Comparison of ENCODE assay signal across 18 cellular contexts in genomic region chr9:35929188-35929718, GRCh38. TPM values are rescaled to one million over a fixed set of nuclear protein-coding genes. Genes with fewer than 3 reads are reported as not detected.
"Had no signal": no experiment of that assay in that cellular context is flagged by ENCODE, and none has a peak within 500 bp of the region (broad histone marks: within the 10 kb centered on the region; RNA-seq: fewer than 3 reads in every experiment).

No MANE protein-coding gene starts in this region.

- DNase-seq: activated CD4-positive, alpha-beta memory T cell treated with anti-CD3 and anti-CD28 coated beads, Interleukin-2, amount 10 ng/mL, durations not matched to agents 7 days and 5 days; activated gamma-delta T cell treated with Interleukin-2 at 50 U/mL for 16 hours; activated naive CD8-positive, alpha-beta T cell treated with anti-CD3 and anti-CD28 coated beads for 36 hours; activated T-cell treated with anti-CD3 and anti-CD28 coated beads, Interleukin-2, amount 50 U/mL, for 48 hours; anterior cingulate cortex; effector CD4-positive, alpha-beta T cell; hippocampal formation; mesenchymal stem cell; sigmoid colon; stimulated activated CD4-positive, alpha-beta T cell treated with anti-CD3 and anti-CD28 coated beads, Interleukin-4, amount 100 ng/mL, for 1 hour; stimulated activated CD8-positive, alpha-beta memory T cell treated with anti-CD3 and anti-CD28 coated beads, Interleukin-4, amount 100 ng/mL, for 48 hours; T-helper 1 cell had no signal

- H3K27ac ChIP-seq: neutrophil, sigmoid colon, thoracic aorta, VCaP had no signal

- H3K36me3 ChIP-seq: neutrophil, sigmoid colon, thoracic aorta had no signal

- H3K4me3 ChIP-seq: sigmoid colon, thoracic aorta had no signal

- H3K27me3 ChIP-seq: neutrophil, sigmoid colon had no signal

- H3K9me3 ChIP-seq: neutrophil, sigmoid colon, thoracic aorta had no signal

- FAIRE-seq: colon had no signal

RNA-seq across cellular contexts. Expression of gene SPAAR, which starts 20.0 kb away (rescaled TPM):
- total RNA-seq: activated CD4-positive, alpha-beta memory T cell treated with anti-CD3 and anti-CD28 coated beads, Interleukin-2, amount 10 ng/mL, durations not matched to agents 7 days and 5 days; activated naive CD8-positive, alpha-beta T cell treated with anti-CD3 and anti-CD28 coated beads for 36 hours had no signal

RNA-seq across cellular contexts. Expression of gene HRCT1, which starts 23.3 kb away (rescaled TPM):
- total RNA-seq: activated CD4-positive, alpha-beta memory T cell treated with anti-CD3 and anti-CD28 coated beads, Interleukin-2, amount 10 ng/mL, durations not matched to agents 7 days and 5 days; activated naive CD8-positive, alpha-beta T cell treated with anti-CD3 and anti-CD28 coated beads for 36 hours had no signal

RNA-seq across cellular contexts. Expression of gene OR2S2, which starts 28.7 kb away (rescaled TPM):
- total RNA-seq: activated CD4-positive, alpha-beta memory T cell treated with anti-CD3 and anti-CD28 coated beads, Interleukin-2, amount 10 ng/mL, durations not matched to agents 7 days and 5 days; activated naive CD8-positive, alpha-beta T cell treated with anti-CD3 and anti-CD28 coated beads for 36 hours; posterior vena cava; sigmoid colon; thoracic aorta; ureter had no signal
- polyA plus RNA-seq: sigmoid colon had no signal

RNA-seq across cellular contexts. Expression of gene OR13J1, which starts 59.1 kb away (rescaled TPM):
- total RNA-seq: activated CD4-positive, alpha-beta memory T cell treated with anti-CD3 and anti-CD28 coated beads, Interleukin-2, amount 10 ng/mL, durations not matched to agents 7 days and 5 days; activated naive CD8-positive, alpha-beta T cell treated with anti-CD3 and anti-CD28 coated beads for 36 hours; posterior vena cava; sigmoid colon; thoracic aorta; ureter had no signal
- polyA plus RNA-seq: sigmoid colon had no signal
